8 cellular contexts compared by ENCODE assay signal in the genomic region with DNA sequence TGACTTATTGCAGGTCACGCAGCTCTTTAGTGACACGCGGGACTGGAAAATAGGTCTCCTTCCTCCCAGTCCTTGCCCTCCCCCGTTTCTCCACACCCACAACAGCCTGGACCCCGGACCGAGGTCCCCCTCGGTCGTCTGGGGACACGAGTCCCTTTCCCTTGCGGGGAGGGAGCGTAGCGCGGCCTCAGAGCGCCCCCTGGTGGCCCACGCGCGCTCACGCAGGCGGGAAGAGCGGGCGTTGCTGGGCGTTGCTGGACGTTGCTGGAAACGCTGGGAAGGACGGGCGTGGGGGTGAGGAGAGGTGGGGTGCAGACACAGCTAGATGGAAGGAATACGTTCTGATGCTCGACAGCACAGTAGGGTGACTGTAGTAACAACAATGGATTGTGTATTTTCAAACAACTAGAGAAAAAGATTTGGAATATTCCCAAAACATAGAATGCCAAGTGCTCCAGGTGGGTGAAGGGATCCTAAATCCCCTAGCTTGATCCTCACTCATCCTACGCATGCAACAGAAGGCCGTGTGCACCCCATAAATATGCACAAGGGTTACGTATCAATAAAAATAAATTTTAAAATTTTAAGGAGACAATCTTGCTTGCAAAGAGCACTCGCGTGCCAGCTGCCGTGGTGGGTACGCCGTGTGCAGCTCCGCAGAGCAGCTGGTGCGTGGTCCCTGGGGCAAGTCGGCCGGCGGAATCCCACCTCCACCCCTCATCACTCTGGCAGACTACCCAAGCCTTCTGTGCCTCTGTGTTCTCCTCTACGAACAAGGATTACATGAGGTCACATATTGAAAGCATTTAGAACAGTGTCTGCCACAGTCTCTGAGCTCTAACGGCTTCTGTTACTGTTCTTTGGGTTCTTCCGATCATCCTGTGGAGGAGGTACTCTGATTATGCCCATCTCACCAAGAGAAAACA.
DNase-seq lines count a peak whose midpoint lies in the region; ATAC-seq and TF ChIP-seq lines count a peak whose summit lies in the region.

No MANE protein-coding gene starts in this region.

- DNase-seq in DMS153 (lab: John Stamatoyannopoulos, UW) (peak; percentile 27), HPDE6-E6E7 (ENCODE audit: extremely low spot score) (peak; percentile 60), foreskin keratinocyte (no peak), osteocyte (ENCODE audit: extremely low spot score, unreplicated experiment) (peak; percentile 91), tibial nerve (ENCODE audit: low spot score in 2 of 2) (peak in 1 of 2 donors; percentile 20)

- TF ChIP-seq POLR2A in tibial nerve (IDR thresholded peaks at IDR 0.05): no peak

- peak overlapping the region in 1 of 4 donors; percentile 25 for H3K4me3 ChIP-seq in tibial nerve

- WGBS in tibial nerve, 2 donors: 19 to 20% methylated on average over 43 of the region's 44 CpGs

- no peak overlapping the region for H3K27ac Mint-ChIP-seq in activated T-helper 17 cell treated with anti-CD3 and anti-CD28 coated beads, Interleukin-2, amount 50 U/mL, for 72 hours
- H3K27ac Mint-ChIP-seq in osteocyte (ENCODE audit: unreplicated experiment): no peak overlapping the region

- H3K27me3 Mint-ChIP-seq in activated T-helper 17 cell treated with anti-CD3 and anti-CD28 coated beads, Interleukin-2, amount 50 U/mL, for 72 hours: peaks cover 8% of the 10 kb centered on the region
- peaks cover 37% of the 10 kb centered on the region for H3K27me3 Mint-ChIP-seq in osteocyte (ENCODE audit: unreplicated experiment)

- no peak overlapping the region for H3K4me3 Mint-ChIP-seq in activated T-helper 17 cell treated with anti-CD3 and anti-CD28 coated beads, Interleukin-2, amount 50 U/mL, for 72 hours
- H3K4me3 Mint-ChIP-seq in osteocyte (ENCODE audit: unreplicated experiment): no peak overlapping the region

- no peaks in the 10 kb centered on the region for H3K9me3 ChIP-seq in tibial nerve

- no peak overlapping the region for H3K27ac ChIP-seq in foreskin keratinocyte
- peak overlapping the region in 3 of 4 donors; percentile 10 to 84 (median 22) for H3K27ac ChIP-seq in tibial nerve

- H3K27me3 ChIP-seq in foreskin keratinocyte (no peaks in the 10 kb centered on the region), tibial nerve (peaks cover 0 to 3% of the 10 kb centered on the region in 2 donors)

- H3K4me1 Mint-ChIP-seq in activated T-helper 17 cell treated with anti-CD3 and anti-CD28 coated beads, Interleukin-2, amount 50 U/mL, for 72 hours: peaks cover 22% of the 10 kb centered on the region
- H3K4me1 Mint-ChIP-seq in osteocyte (ENCODE audit: unreplicated experiment): peaks cover under 1% of the 10 kb centered on the region

- no peaks in the 10 kb centered on the region for H3K36me3 Mint-ChIP-seq in activated T-helper 17 cell treated with anti-CD3 and anti-CD28 coated beads, Interleukin-2, amount 50 U/mL, for 72 hours (ENCODE audit: low read depth)
- no peaks in the 10 kb centered on the region for H3K36me3 Mint-ChIP-seq in osteocyte (ENCODE audit: unreplicated experiment)

- H3K36me3 ChIP-seq in tibial nerve: peaks cover 0 to 28% (median 0%) of the 10 kb centered on the region in 3 donors

- peak; percentile 51 to 67 for TF ChIP-seq EP300 in tibial nerve (IDR thresholded peaks at IDR 0.05)

- TF ChIP-seq CTCF in foreskin keratinocyte (conservative IDR thresholded peaks at IDR 0.05) (peak; percentile 99), osteocyte (IDR thresholded peaks at IDR 0.05) (peak; percentile 100), tibial nerve (IDR thresholded peaks at IDR 0.05) (peak; percentile 97 to 100 (median 98))

- ATAC-seq in activated T-helper 17 cell treated with anti-CD3 and anti-CD28 coated beads, Interleukin-2, amount 50 U/mL, for 72 hours (replicated peaks): peak; percentile 84
- ATAC-seq in foreskin keratinocyte (peak; percentile 69), HG02588 (IDR thresholded peaks at IDR 0.05; ENCODE audit: unreplicated experiment) (no peak)

- no peaks in the 10 kb centered on the region for H3K4me1 ChIP-seq in foreskin keratinocyte
- peaks cover 0 to 39% (median 10%) of the 10 kb centered on the region in 4 donors for H3K4me1 ChIP-seq in tibial nerve

- no peaks in the 10 kb centered on the region for H3K9me3 Mint-ChIP-seq in activated T-helper 17 cell treated with anti-CD3 and anti-CD28 coated beads, Interleukin-2, amount 50 U/mL, for 72 hours
- no peaks in the 10 kb centered on the region for H3K9me3 Mint-ChIP-seq in osteocyte (ENCODE audit: unreplicated experiment)

TF ChIP-seq in PFSK-1, 5 proteins besides CTCF, POLR2A, EP300 and RAD21:
- TF ChIP-seq SIN3A (IDR thresholded peaks at IDR 0.05; ENCODE audit: borderline replicate concordance, insufficient read depth, low read length) (no peak), FOXP2 (optimal IDR thresholded peaks at IDR 0.05; ENCODE audit: borderline replicate concordance, extremely low read depth, extremely low read length, insufficient read depth) (peak; percentile 77), POLR2AphosphoS5 (IDR thresholded peaks at IDR 0.05; ENCODE audit: low read depth, low read length) (no peak), TAF1 (IDR thresholded peaks at IDR 0.05; ENCODE audit: borderline replicate concordance, insufficient read depth, low read length) (no peak)
- TF ChIP-seq, protein P1, sequence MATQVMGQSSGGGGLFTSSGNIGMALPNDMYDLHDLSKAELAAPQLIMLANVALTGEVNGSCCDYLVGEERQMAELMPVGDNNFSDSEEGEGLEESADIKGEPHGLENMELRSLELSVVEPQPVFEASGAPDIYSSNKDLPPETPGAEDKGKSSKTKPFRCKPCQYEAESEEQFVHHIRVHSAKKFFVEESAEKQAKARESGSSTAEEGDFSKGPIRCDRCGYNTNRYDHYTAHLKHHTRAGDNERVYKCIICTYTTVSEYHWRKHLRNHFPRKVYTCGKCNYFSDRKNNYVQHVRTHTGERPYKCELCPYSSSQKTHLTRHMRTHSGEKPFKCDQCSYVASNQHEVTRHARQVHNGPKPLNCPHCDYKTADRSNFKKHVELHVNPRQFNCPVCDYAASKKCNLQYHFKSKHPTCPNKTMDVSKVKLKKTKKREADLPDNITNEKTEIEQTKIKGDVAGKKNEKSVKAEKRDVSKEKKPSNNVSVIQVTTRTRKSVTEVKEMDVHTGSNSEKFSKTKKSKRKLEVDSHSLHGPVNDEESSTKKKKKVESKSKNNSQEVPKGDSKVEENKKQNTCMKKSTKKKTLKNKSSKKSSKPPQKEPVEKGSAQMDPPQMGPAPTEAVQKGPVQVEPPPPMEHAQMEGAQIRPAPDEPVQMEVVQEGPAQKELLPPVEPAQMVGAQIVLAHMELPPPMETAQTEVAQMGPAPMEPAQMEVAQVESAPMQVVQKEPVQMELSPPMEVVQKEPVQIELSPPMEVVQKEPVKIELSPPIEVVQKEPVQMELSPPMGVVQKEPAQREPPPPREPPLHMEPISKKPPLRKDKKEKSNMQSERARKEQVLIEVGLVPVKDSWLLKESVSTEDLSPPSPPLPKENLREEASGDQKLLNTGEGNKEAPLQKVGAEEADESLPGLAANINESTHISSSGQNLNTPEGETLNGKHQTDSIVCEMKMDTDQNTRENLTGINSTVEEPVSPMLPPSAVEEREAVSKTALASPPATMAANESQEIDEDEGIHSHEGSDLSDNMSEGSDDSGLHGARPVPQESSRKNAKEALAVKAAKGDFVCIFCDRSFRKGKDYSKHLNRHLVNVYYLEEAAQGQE (IDR thresholded peaks at IDR 0.05; ENCODE audit: insufficient read depth in 1 of 2, low read depth in 2 of 2, low read length in 2 of 2): no peak

Comparison
In these comparisons a context has a peak if more than half of its experiments do, and no peak if none do; other contexts are left out.
1. DNase-seq: peak in DMS153 (single experiment), HPDE6-E6E7 (single experiment) and osteocyte (single experiment); none in foreskin keratinocyte (0 of 2).
2. Peak in every context shown above with its lines, with median percentiles within 50 percentile points of each other: CTCF ChIP-seq.